In genomic region chr2:136048886-136049832, GRCh38 we compare ENCODE assay signal across 18 cellular contexts.
DNase-seq lines count a peak whose midpoint lies in the region; ATAC-seq lines count a peak whose summit lies in the region.
"Had no signal": no experiment of that assay in that cellular context is flagged by ENCODE, and none has a peak within 500 bp of the region (broad histone marks: within the 10 kb centered on the region; RNA-seq: fewer than 3 reads in every experiment).

No MANE protein-coding gene starts in this region.

- intact Hi-C loops in activated CD4-positive, alpha-beta T cell treated with anti-CD3 and anti-CD28 coated beads for 36 hours (cut with DNase I, micrococcal nuclease), result no loop called here

- CTCF ChIA-PET in activated CD4-positive, alpha-beta T cell treated with anti-CD3 and anti-CD28 coated beads for 36 hours (lab: Charles Lee), result interaction anchor here (0.6 to 1.1 kb wide), 2 partner anchors 10 to 14 kb away, joined by 3 read pairs; no protein-coding TSS in a partner anchor
- CTCF ChIA-PET in T-cell (lab: Charles Lee), result interaction anchor here in 1 of 2 donors (0.7 kb wide), 1 partner anchor 13 kb away, joined by 4 read pairs; no protein-coding TSS in a partner anchor

- no peaks in the 10 kb centered on the region for H3K27me3 Mint-ChIP-seq in activated CD4-positive, alpha-beta T cell treated with anti-CD3 and anti-CD28 coated beads for 36 hours
- no peaks in the 10 kb centered on the region for H3K27me3 Mint-ChIP-seq in T-cell

- H3K27ac Mint-ChIP-seq in activated CD4-positive, alpha-beta T cell treated with anti-CD3 and anti-CD28 coated beads for 36 hours, result peak overlapping the region; percentile 91
- H3K27ac Mint-ChIP-seq in T-cell, result peak overlapping the region; percentile 95 to 96
- peak overlapping the region; percentile 97 for H3K27ac Mint-ChIP-seq in stimulated activated effector memory CD8-positive, alpha-beta T cell treated with anti-CD3 and anti-CD28 coated beads, Interleukin-12 subunit alpha, Interleukin-12 subunit beta, amount 100 ng/mL, for 72 hours

- no peak for DNase-seq in activated CD4-positive, alpha-beta T cell treated with anti-CD3 and anti-CD28 coated beads for 36 hours
- DNase-seq in activated CD4-positive, alpha-beta T cell treated with anti-CD3 and anti-CD28 coated beads for 1 hour, result no peak
- no peak for DNase-seq in T-cell
- peak in 1 of 2 donors; percentile 77 for DNase-seq in stimulated activated effector memory CD8-positive, alpha-beta T cell treated with anti-CD3 and anti-CD28 coated beads, Interleukin-12 subunit alpha, Interleukin-12 subunit beta, amount 100 ng/mL, for 72 hours (ENCODE audit: low spot score in 2 of 2)
- DNase-seq: left ventricle myocardium inferior; NCI-H1092; NCI-H69; OCI-M1; stimulated activated CD4-positive, alpha-beta T cell treated with anti-CD3 and anti-CD28 coated beads, Interleukin-4, amount 100 ng/mL, for 1 hour; thyroid gland had no signal

- peaks cover 3% of the 10 kb centered on the region for H3K9me3 Mint-ChIP-seq in activated CD4-positive, alpha-beta T cell treated with anti-CD3 and anti-CD28 coated beads for 36 hours (ENCODE audit: low read depth)
- H3K9me3 Mint-ChIP-seq in T-cell, result peaks cover 0 to 6% (median 0%) of the 10 kb centered on the region in 3 donors
- peaks cover 10% of the 10 kb centered on the region for H3K9me3 Mint-ChIP-seq in stimulated activated effector memory CD8-positive, alpha-beta T cell treated with anti-CD3 and anti-CD28 coated beads, Interleukin-12 subunit alpha, Interleukin-12 subunit beta, amount 100 ng/mL, for 72 hours

- H3K27ac ChIP-seq in angular gyrus (ENCODE audit: low read depth, low read length), result peak overlapping the region; percentile 22
- H3K27ac ChIP-seq: BLaER1 treated with 17β-estradiol and CSF1 and Interleukin-3, amounts not matched to agents 10 nM and 100 nM; breast epithelium; left ventricle myocardium inferior; SK-N-MC; thyroid gland had no signal

- H3K4me1 Mint-ChIP-seq in activated CD4-positive, alpha-beta T cell treated with anti-CD3 and anti-CD28 coated beads for 36 hours, result peaks cover 76% of the 10 kb centered on the region
- H3K4me1 Mint-ChIP-seq in T-cell, result peaks cover 82 to 93% (median 87%) of the 10 kb centered on the region in 3 donors
- peaks cover 85% of the 10 kb centered on the region for H3K4me1 Mint-ChIP-seq in stimulated activated effector memory CD8-positive, alpha-beta T cell treated with anti-CD3 and anti-CD28 coated beads, Interleukin-12 subunit alpha, Interleukin-12 subunit beta, amount 100 ng/mL, for 72 hours

- no peaks in the 10 kb centered on the region for H3K36me3 Mint-ChIP-seq in activated CD4-positive, alpha-beta T cell treated with anti-CD3 and anti-CD28 coated beads for 36 hours (ENCODE audit: low read depth)
- no peaks in the 10 kb centered on the region for H3K36me3 Mint-ChIP-seq in T-cell
- H3K36me3 Mint-ChIP-seq in stimulated activated effector memory CD8-positive, alpha-beta T cell treated with anti-CD3 and anti-CD28 coated beads, Interleukin-12 subunit alpha, Interleukin-12 subunit beta, amount 100 ng/mL, for 72 hours, result peaks cover 16% of the 10 kb centered on the region

- POLR2A ChIA-PET in activated CD4-positive, alpha-beta T cell treated with anti-CD3 and anti-CD28 coated beads for 36 hours (lab: Charles Lee), result interaction anchor here (0.7 to 1.0 kb wide), 2 partner anchors 64 to 84 kb away, joined by 3 read pairs; partner anchors contain the start of gene DARS1
- POLR2A ChIA-PET in T-cell (lab: Charles Lee), result interaction anchor here in 1 of 2 donors (0.5 kb wide), 1 partner anchor 39 kb away, joined by 4 read pairs; no protein-coding TSS in a partner anchor

- no peak overlapping the region for H3K4me3 Mint-ChIP-seq in activated CD4-positive, alpha-beta T cell treated with anti-CD3 and anti-CD28 coated beads for 36 hours
- peak overlapping the region in 2 of 3 donors; percentile 9 to 65 for H3K4me3 Mint-ChIP-seq in T-cell
- peak overlapping the region; percentile 56 for H3K4me3 Mint-ChIP-seq in stimulated activated effector memory CD8-positive, alpha-beta T cell treated with anti-CD3 and anti-CD28 coated beads, Interleukin-12 subunit alpha, Interleukin-12 subunit beta, amount 100 ng/mL, for 72 hours

- ATAC-seq in activated CD4-positive, alpha-beta T cell treated with anti-CD3 and anti-CD28 coated beads for 36 hours, result no peak
- ATAC-seq in T-cell (replicated peaks in 1 of 4), result peak in 3 of 4 experiments; percentile 16 to 25 (median 22)
- peak; percentile 51 for ATAC-seq in stimulated activated effector memory CD8-positive, alpha-beta T cell treated with anti-CD3 and anti-CD28 coated beads, Interleukin-12 subunit alpha, Interleukin-12 subunit beta, amount 100 ng/mL, for 72 hours
- no peak for ATAC-seq in GM18867 (IDR thresholded peaks at IDR 0.05; ENCODE audit: unreplicated experiment)
- no peak for ATAC-seq in HG03457 (IDR thresholded peaks at IDR 0.05; ENCODE audit: unreplicated experiment)
- ATAC-seq in HG02588 (IDR thresholded peaks at IDR 0.05; ENCODE audit: unreplicated experiment), result no peak
- ATAC-seq: K562 had no signal

Comparison
In these comparisons a context has a peak if more than half of its experiments do, and no peak if none do; other contexts are left out.
1. ATAC-seq: peak in T-cell (3 of 4) and stimulated activated effector memory CD8-positive, alpha-beta T cell treated with anti-CD3 and anti-CD28 coated beads, Interleukin-12 subunit alpha, Interleukin-12 subunit beta, amount 100 ng/mL, for 72 hours (single experiment); none in activated CD4-positive, alpha-beta T cell treated with anti-CD3 and anti-CD28 coated beads for 36 hours (single experiment), GM18867 (single experiment), HG03457 (single experiment) and HG02588 (single experiment).
2. Peak in every context shown above with its lines, with median percentiles within 50 percentile points of each other: H3K27ac Mint-ChIP-seq.